ENCODE assay signal across 16 cellular contexts in the genomic region with DNA sequence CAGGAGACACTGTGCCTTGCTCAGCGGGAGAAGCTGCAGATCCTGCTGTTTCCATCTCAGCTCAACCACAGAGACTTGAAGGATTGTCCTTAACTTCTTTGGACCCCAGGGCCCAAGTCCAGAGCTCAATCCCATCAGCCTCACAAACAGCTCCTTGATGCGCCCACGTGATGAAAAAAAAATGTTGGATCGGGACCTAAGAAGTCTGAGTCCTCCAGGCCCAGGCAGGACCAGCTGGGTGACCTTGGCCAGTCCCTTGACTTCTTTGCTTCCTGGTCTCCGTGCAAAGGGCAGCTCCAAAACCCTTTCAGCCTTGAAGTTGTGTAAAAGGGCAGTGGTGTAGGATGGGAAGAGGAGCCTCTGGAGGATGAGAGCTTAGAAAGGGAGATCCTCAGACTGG.
DNase-seq lines count a peak whose midpoint lies in the region; ATAC-seq and TF ChIP-seq lines count a peak whose summit lies in the region.
"Had no signal": no experiment of that assay in that cellular context is flagged by ENCODE, and none has a peak within 500 bp of the region (broad histone marks: within the 10 kb centered on the region; RNA-seq: fewer than 3 reads in every experiment).

No MANE protein-coding gene starts in this region.

- TF ChIP-seq CTCF in breast epithelium (IDR thresholded peaks at IDR 0.05) (no peak), mesothelial cell of epicardium (IDR thresholded peaks at IDR 0.05; ENCODE audit: unreplicated experiment) (no peak)

- peaks cover 0 to 8% of the 10 kb centered on the region in 2 donors for H3K4me1 ChIP-seq in breast epithelium

- no peak for ATAC-seq in activated naive CD4-positive, alpha-beta T cell treated with anti-CD3 and anti-CD28 coated beads, Interleukin-2, amount 50 U/mL, for 72 hours
- no peak for ATAC-seq in stimulated activated effector memory CD8-positive, alpha-beta T cell treated with anti-CD3 and anti-CD28 coated beads, Interleukin-12 subunit alpha, Interleukin-12 subunit beta, amount 100 ng/mL, for 72 hours

- H3K4me1 Mint-ChIP-seq in mesothelial cell of epicardium: peaks cover 60% of the 10 kb centered on the region
- peaks cover 34% of the 10 kb centered on the region for H3K4me1 Mint-ChIP-seq in stimulated activated effector memory CD8-positive, alpha-beta T cell treated with anti-CD3 and anti-CD28 coated beads, Interleukin-12 subunit alpha, Interleukin-12 subunit beta, amount 100 ng/mL, for 72 hours

- no peaks in the 10 kb centered on the region for H3K36me3 Mint-ChIP-seq in activated naive CD4-positive, alpha-beta T cell treated with anti-CD3 and anti-CD28 coated beads, Interleukin-2, amount 50 U/mL, for 72 hours
- no peaks in the 10 kb centered on the region for H3K36me3 Mint-ChIP-seq in mesothelial cell of epicardium
- peaks cover 6% of the 10 kb centered on the region for H3K36me3 Mint-ChIP-seq in stimulated activated effector memory CD8-positive, alpha-beta T cell treated with anti-CD3 and anti-CD28 coated beads, Interleukin-12 subunit alpha, Interleukin-12 subunit beta, amount 100 ng/mL, for 72 hours
- H3K36me3 Mint-ChIP-seq: natural killer cell had no signal

- H3K27me3 ChIP-seq in breast epithelium: no peaks in the 10 kb centered on the region
- H3K27me3 ChIP-seq: Peyer's patch had no signal

- intact Hi-C loops in breast epithelium (cut with DNase I; ENCODE audit: low total_unique reads): no loop called here

- H3K27me3 Mint-ChIP-seq in mesothelial cell of epicardium (ENCODE audit: low read depth): no peaks in the 10 kb centered on the region
- H3K27me3 Mint-ChIP-seq: activated naive CD8-positive, alpha-beta T cell; central memory CD8-positive, alpha-beta T cell had no signal

- TF ChIP-seq POLR2A in breast epithelium (IDR thresholded peaks at IDR 0.05): no peak

- H3K4me3 Mint-ChIP-seq in mesothelial cell of epicardium: no peak overlapping the region
- no peak overlapping the region for H3K4me3 Mint-ChIP-seq in stimulated activated effector memory CD8-positive, alpha-beta T cell treated with anti-CD3 and anti-CD28 coated beads, Interleukin-12 subunit alpha, Interleukin-12 subunit beta, amount 100 ng/mL, for 72 hours
- H3K4me3 Mint-ChIP-seq: activated CD4-positive, alpha-beta T cell treated with anti-CD3 and anti-CD28 coated beads for 36 hours; activated naive CD8-positive, alpha-beta T cell; central memory CD8-positive, alpha-beta T cell; natural killer cell had no signal

- no peak for DNase-seq in activated naive CD4-positive, alpha-beta T cell treated with anti-CD3 and anti-CD28 coated beads, Interleukin-2, amount 50 U/mL, for 72 hours (ENCODE audit: low spot score in 2 of 2)
- no peak for DNase-seq in activated naive CD4-positive, alpha-beta T cell treated with anti-CD3 and anti-CD28 coated beads, Interleukin-2, amount 50 U/mL, for 16 hours
- no peak for DNase-seq in breast epithelium (ENCODE audit: low spot score in 2 of 2)
- no peak for DNase-seq in mesothelial cell of epicardium (ENCODE audit: low spot score in 2 of 2, unreplicated experiment in 2 of 2)
- DNase-seq in stimulated activated effector memory CD8-positive, alpha-beta T cell treated with anti-CD3 and anti-CD28 coated beads, Interleukin-12 subunit alpha, Interleukin-12 subunit beta, amount 100 ng/mL, for 72 hours (ENCODE audit: low spot score in 2 of 2): no peak
- no peak for DNase-seq in DMS53 (lab: John Stamatoyannopoulos, UW)
- DNase-seq in GDM1 (lab: John Stamatoyannopoulos, UW): no peak
- no peak for DNase-seq in NCI-H1436 treated with DMSO at 0.1 percent for 48 hours (lab: John Stamatoyannopoulos, UW)
- DNase-seq: glutamatergic neuron, natural killer cell, NCI-H1105 treated with DMSO at 0.1 percent for 48 hours, right cardiac atrium had no signal

- H3K9me3 ChIP-seq in breast epithelium: no peaks in the 10 kb centered on the region
- H3K9me3 ChIP-seq: Peyer's patch had no signal

- H3K27ac Mint-ChIP-seq in activated naive CD4-positive, alpha-beta T cell treated with anti-CD3 and anti-CD28 coated beads, Interleukin-2, amount 50 U/mL, for 72 hours: peak overlapping the region; percentile 5 to 13
- peak overlapping the region; percentile 41 for H3K27ac Mint-ChIP-seq in mesothelial cell of epicardium
- H3K27ac Mint-ChIP-seq in stimulated activated effector memory CD8-positive, alpha-beta T cell treated with anti-CD3 and anti-CD28 coated beads, Interleukin-12 subunit alpha, Interleukin-12 subunit beta, amount 100 ng/mL, for 72 hours: peak overlapping the region; percentile 32
- H3K27ac Mint-ChIP-seq: activated CD4-positive, alpha-beta T cell treated with anti-CD3 and anti-CD28 coated beads for 36 hours had no signal

- no peaks in the 10 kb centered on the region for H3K9me3 Mint-ChIP-seq in activated naive CD4-positive, alpha-beta T cell treated with anti-CD3 and anti-CD28 coated beads, Interleukin-2, amount 50 U/mL, for 72 hours
- no peaks in the 10 kb centered on the region for H3K9me3 Mint-ChIP-seq in mesothelial cell of epicardium
- no peaks in the 10 kb centered on the region for H3K9me3 Mint-ChIP-seq in stimulated activated effector memory CD8-positive, alpha-beta T cell treated with anti-CD3 and anti-CD28 coated beads, Interleukin-12 subunit alpha, Interleukin-12 subunit beta, amount 100 ng/mL, for 72 hours
- H3K9me3 Mint-ChIP-seq: central memory CD8-positive, alpha-beta T cell; natural killer cell had no signal

- peak overlapping the region; percentile 40 to 62 for H3K27ac ChIP-seq in breast epithelium

- H3K36me3 ChIP-seq in breast epithelium: no peaks in the 10 kb centered on the region
- H3K36me3 ChIP-seq: Peyer's patch had no signal

- no peak overlapping the region for H3K4me3 ChIP-seq in breast epithelium
- H3K4me3 ChIP-seq: Peyer's patch had no signal
